Comparison of ENCODE assay signal across 17 cellular contexts in the genomic region with DNA sequence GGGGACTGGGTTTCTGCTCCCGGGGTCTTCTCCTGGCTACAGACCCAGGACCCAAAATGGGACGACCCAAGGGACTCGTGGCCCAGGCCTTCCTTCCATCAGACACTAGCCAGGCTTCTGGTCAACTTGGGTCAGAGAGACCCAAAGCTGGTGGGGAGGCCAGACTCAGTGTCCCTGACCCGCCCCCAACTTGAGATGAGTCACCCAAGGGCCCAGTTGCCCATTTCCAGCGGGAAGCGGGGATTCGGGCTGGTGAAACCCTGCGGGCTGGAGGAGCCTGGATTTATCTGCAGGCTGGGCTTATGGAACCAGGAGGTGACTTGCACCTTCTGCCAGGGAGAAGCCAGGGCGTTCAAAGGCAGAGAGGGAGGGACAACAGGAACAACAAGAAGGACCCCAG.
"Had no signal": no experiment of that assay in that cellular context is flagged by ENCODE, and none has a peak within 500 bp of the region (broad histone marks: within the 10 kb centered on the region; RNA-seq: fewer than 3 reads in every experiment).

No MANE protein-coding gene starts in this region.

- H3K27me3 ChIP-seq: ascending aorta, heart right ventricle, pancreas, tibial nerve had no signal

- H3K36me3 Mint-ChIP-seq: natural killer cell treated with Interleukin-12 subunit alpha and Interleukin-12 subunit beta and Interleukin-15 and Interleukin-18, amount 100 ng/mL, for 72 hours had no signal

- H3K4me1 Mint-ChIP-seq: activated naive CD8-positive, alpha-beta T cell treated with anti-CD3 and anti-CD28 coated beads, Interleukin-2, amount 10 ng/mL, durations not matched to agents 7 days and 5 days; stimulated activated effector memory CD8-positive, alpha-beta T cell treated with anti-CD3 and anti-CD28 coated beads, Interleukin-12 subunit alpha, Interleukin-12 subunit beta, amount 100 ng/mL, for 72 hours had no signal

- H3K27ac Mint-ChIP-seq: activated CD4-positive, alpha-beta memory T cell treated with anti-CD3 and anti-CD28 coated beads for 36 hours; activated naive CD8-positive, alpha-beta T cell treated with anti-CD3 and anti-CD28 coated beads, Interleukin-2, amount 10 ng/mL, durations not matched to agents 7 days and 5 days; natural killer cell treated with Interleukin-12 subunit alpha and Interleukin-12 subunit beta and Interleukin-15 and Interleukin-18, amount 100 ng/mL, for 72 hours; stimulated activated effector memory CD8-positive, alpha-beta T cell treated with anti-CD3 and anti-CD28 coated beads, Interleukin-12 subunit alpha, Interleukin-12 subunit beta, amount 100 ng/mL, for 72 hours had no signal

- H3K27ac ChIP-seq: ascending aorta, pancreas had no signal

- DNase-seq: activated CD4-positive, alpha-beta memory T cell treated with anti-CD3 and anti-CD28 coated beads for 36 hours; activated gamma-delta T cell; activated naive CD8-positive, alpha-beta T cell treated with anti-CD3 and anti-CD28 coated beads, Interleukin-2, amount 10 ng/mL, durations not matched to agents 7 days and 5 days; activated T-cell treated with anti-CD3 and anti-CD28 coated beads, Interleukin-2, amount 50 U/mL, for 4 hours; foreskin melanocyte; heart right ventricle; mammary epithelial cell; pancreas; retina; small intestine; T-helper 9 cell had no signal

- ATAC-seq: activated T-cell treated with anti-CD3 and anti-CD28 coated beads, Interleukin-2, amount 50 U/mL, for 4 hours; heart right ventricle; natural killer cell treated with Interleukin-12 subunit alpha and Interleukin-12 subunit beta and Interleukin-15 and Interleukin-18, amount 100 ng/mL, for 72 hours; pancreas; stimulated activated effector memory CD8-positive, alpha-beta T cell treated with anti-CD3 and anti-CD28 coated beads, Interleukin-12 subunit alpha, Interleukin-12 subunit beta, amount 100 ng/mL, for 72 hours had no signal

- H3K4me3 ChIP-seq: ascending aorta, heart right ventricle, pancreas, tibial nerve had no signal

- H3K4me3 Mint-ChIP-seq: activated CD4-positive, alpha-beta memory T cell treated with anti-CD3 and anti-CD28 coated beads for 36 hours; activated naive CD8-positive, alpha-beta T cell treated with anti-CD3 and anti-CD28 coated beads, Interleukin-2, amount 10 ng/mL, durations not matched to agents 7 days and 5 days; activated T-cell treated with anti-CD3 and anti-CD28 coated beads, Interleukin-2, amount 50 U/mL, for 4 hours; natural killer cell treated with Interleukin-12 subunit alpha and Interleukin-12 subunit beta and Interleukin-15 and Interleukin-18, amount 100 ng/mL, for 72 hours; stimulated activated effector memory CD8-positive, alpha-beta T cell treated with anti-CD3 and anti-CD28 coated beads, Interleukin-12 subunit alpha, Interleukin-12 subunit beta, amount 100 ng/mL, for 72 hours had no signal

- FAIRE-seq: colon, islet of Langerhans, pancreas, small intestine had no signal

- H3K9me3 ChIP-seq: ascending aorta, heart right ventricle, pancreas, tibial nerve had no signal

- H3K9me3 Mint-ChIP-seq: activated CD4-positive, alpha-beta memory T cell treated with anti-CD3 and anti-CD28 coated beads for 36 hours; activated naive CD8-positive, alpha-beta T cell treated with anti-CD3 and anti-CD28 coated beads, Interleukin-2, amount 10 ng/mL, durations not matched to agents 7 days and 5 days; activated T-cell treated with anti-CD3 and anti-CD28 coated beads, Interleukin-2, amount 50 U/mL, for 4 hours; natural killer cell treated with Interleukin-12 subunit alpha and Interleukin-12 subunit beta and Interleukin-15 and Interleukin-18, amount 100 ng/mL, for 72 hours; stimulated activated effector memory CD8-positive, alpha-beta T cell treated with anti-CD3 and anti-CD28 coated beads, Interleukin-12 subunit alpha, Interleukin-12 subunit beta, amount 100 ng/mL, for 72 hours had no signal

- H3K27me3 Mint-ChIP-seq: activated CD4-positive, alpha-beta memory T cell treated with anti-CD3 and anti-CD28 coated beads for 36 hours; activated naive CD8-positive, alpha-beta T cell treated with anti-CD3 and anti-CD28 coated beads, Interleukin-2, amount 10 ng/mL, durations not matched to agents 7 days and 5 days; natural killer cell treated with Interleukin-12 subunit alpha and Interleukin-12 subunit beta and Interleukin-15 and Interleukin-18, amount 100 ng/mL, for 72 hours had no signal
